In the genomic region with DNA sequence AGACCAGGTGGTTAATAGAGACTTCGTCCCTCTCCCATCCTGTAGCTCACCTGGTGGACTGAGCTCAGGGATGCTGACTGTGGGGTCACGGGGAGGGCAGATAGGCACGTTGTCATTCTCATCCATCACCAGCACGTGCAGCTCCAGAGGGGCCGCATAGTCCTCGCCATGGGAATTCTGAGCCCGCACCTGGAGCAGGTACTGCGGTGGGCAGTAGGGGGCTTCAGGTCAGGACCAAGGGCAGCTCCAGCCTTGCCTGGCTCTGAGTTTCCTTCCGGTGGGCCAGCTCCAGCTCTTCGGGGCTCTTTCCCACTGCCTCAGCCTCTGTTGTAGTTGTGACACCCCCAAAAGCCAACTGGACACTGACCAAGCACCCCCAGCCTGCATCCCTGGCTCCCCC, we compare ENCODE assay signal across 17 cellular contexts. TPM values are rescaled to one million over a fixed set of nuclear protein-coding genes. Genes with fewer than 3 reads are reported as not detected.
DNase-seq lines count a peak whose midpoint lies in the region; ATAC-seq, FAIRE-seq and TF ChIP-seq lines count a peak whose summit lies in the region.
"Had no signal": no experiment of that assay in that cellular context is flagged by ENCODE, and none has a peak within 500 bp of the region (broad histone marks: within the 10 kb centered on the region; RNA-seq: fewer than 3 reads in every experiment).

No MANE protein-coding gene starts in this region.

- H3K36me3 Mint-ChIP-seq in neural progenitor cell: no peaks in the 10 kb centered on the region
- no peaks in the 10 kb centered on the region for H3K36me3 Mint-ChIP-seq in activated naive CD8-positive, alpha-beta T cell treated with anti-CD3 and anti-CD28 coated beads for 36 hours
- H3K36me3 Mint-ChIP-seq: CD8-positive, alpha-beta T cell had no signal

- CTCF ChIA-PET in GM12878 (lab: Yijun Ruan, JAX): interaction anchor here (1.3 kb wide), 1 partner anchor 45 kb away, joined by 4 read pairs; no protein-coding TSS in a partner anchor

- no peaks in the 10 kb centered on the region for H3F3A ChIP-seq in neural progenitor cell (ENCODE audit: low read depth)

- TF ChIP-seq EP300 in GM12878 (IDR thresholded peaks at IDR 0.05; ENCODE audit: borderline replicate concordance in 1 of 2, control insufficient read depth in 1 of 2, low read depth in 2 of 2, low read length in 2 of 2): no peak

- no peak overlapping the region for H2AFZ ChIP-seq in GM12878 (ENCODE audit: control insufficient read depth, low read depth, low read length)
- H2AFZ ChIP-seq in neural progenitor cell (replicated peaks): no peak overlapping the region

- no peaks in the 10 kb centered on the region for H3K4me1 ChIP-seq in GM12878 (ENCODE audit: control insufficient read depth, insufficient read depth, low read length)
- no peaks in the 10 kb centered on the region for H3K4me1 ChIP-seq in neural progenitor cell
- peaks cover 0 to 2% of the 10 kb centered on the region in 2 donors for H3K4me1 ChIP-seq in ascending aorta
- H3K4me1 ChIP-seq: HAP-1 had no signal

- no peak overlapping the region for H3K27ac ChIP-seq in GM12878 (ENCODE audit: control insufficient read depth, insufficient read depth)
- H3K27ac ChIP-seq in neural progenitor cell: no peak overlapping the region
- no peak overlapping the region for H3K27ac ChIP-seq in ascending aorta

- H3K9ac ChIP-seq in GM12878 (ENCODE audit: control insufficient read depth, insufficient read depth, low read length): no peak overlapping the region
- H3K9ac ChIP-seq in neural progenitor cell: no peak overlapping the region

- H3K27me3 Mint-ChIP-seq in neural progenitor cell (ENCODE audit: insufficient read depth, low read depth): peaks cover 18% of the 10 kb centered on the region
- H3K27me3 Mint-ChIP-seq in activated naive CD8-positive, alpha-beta T cell treated with anti-CD3 and anti-CD28 coated beads for 36 hours: no peaks in the 10 kb centered on the region

- peaks cover 21% of the 10 kb centered on the region for H3K4me1 Mint-ChIP-seq in neural progenitor cell
- no peaks in the 10 kb centered on the region for H3K4me1 Mint-ChIP-seq in activated naive CD8-positive, alpha-beta T cell treated with anti-CD3 and anti-CD28 coated beads for 36 hours

- no peak for ATAC-seq in GM12878
- ATAC-seq: CD8-positive, alpha-beta T cell had no signal

- H3K27ac Mint-ChIP-seq in neural progenitor cell: no peak overlapping the region
- H3K27ac Mint-ChIP-seq in activated naive CD8-positive, alpha-beta T cell treated with anti-CD3 and anti-CD28 coated beads for 36 hours: no peak overlapping the region
- H3K27ac Mint-ChIP-seq: CD8-positive, alpha-beta T cell had no signal

- POLR2A ChIA-PET in GM12878 (lab: Charles Lee): no interaction called here

- peak; percentile 89 for DNase-seq in H7
- DNase-seq in GM12878 (ENCODE audit: low read depth, low spot score): no peak
- DNase-seq in neural progenitor cell (ENCODE audit: low spot score): no peak
- DNase-seq in activated naive CD8-positive, alpha-beta T cell treated with anti-CD3 and anti-CD28 coated beads for 36 hours: no peak
- DNase-seq in ascending aorta (ENCODE audit: low spot score in 2 of 2): no peak
- DNase-seq: CD8-positive, alpha-beta T cell; DMS153; IMR-90; NCI-H2029; NCI-H2171 treated with DMSO at 0.1 percent for 48 hours; NCI-H510A; SIG-M5 had no signal

- no peak for TF ChIP-seq POLR2A in GM12878 (IDR thresholded peaks at IDR 0.05; ENCODE audit: low read depth, low read length)

- no peak for TF ChIP-seq RAD21 in GM12878 (IDR thresholded peaks at IDR 0.05; ENCODE audit: insufficient read depth, low read depth, low read length)

- no peaks in the 10 kb centered on the region for H3K9me3 Mint-ChIP-seq in neural progenitor cell
- no peaks in the 10 kb centered on the region for H3K9me3 Mint-ChIP-seq in activated naive CD8-positive, alpha-beta T cell treated with anti-CD3 and anti-CD28 coated beads for 36 hours
- H3K9me3 Mint-ChIP-seq: CD8-positive, alpha-beta T cell had no signal

- peak overlapping the region; percentile 60 for H3K4me3 Mint-ChIP-seq in neural progenitor cell
- no peak overlapping the region for H3K4me3 Mint-ChIP-seq in activated naive CD8-positive, alpha-beta T cell treated with anti-CD3 and anti-CD28 coated beads for 36 hours
- H3K4me3 Mint-ChIP-seq: CD8-positive, alpha-beta T cell had no signal

- H4K20me1 ChIP-seq in GM12878 (ENCODE audit: control insufficient read depth, insufficient read depth) (no peaks in the 10 kb centered on the region), neural progenitor cell (ENCODE audit: low read depth) (no peaks in the 10 kb centered on the region)

- H3K9me3 ChIP-seq in GM12878 (replicated peaks; ENCODE audit: control insufficient read depth, insufficient read depth, low read length) (no peaks in the 10 kb centered on the region), neural progenitor cell (ENCODE audit: low read depth) (no peaks in the 10 kb centered on the region), ascending aorta (no peaks in the 10 kb centered on the region)
- H3K9me3 ChIP-seq: HAP-1 had no signal

- intact Hi-C loops in GM12878 (cut with micrococcal nuclease; ENCODE audit: unreplicated experiment) (no loop called here), ascending aorta (cut with DNase I) (no loop called here)

- H3K27me3 ChIP-seq in H7 (ENCODE audit: control insufficient read depth, insufficient read depth, low read length) (peaks cover 2% of the 10 kb centered on the region), GM12878 (replicated peaks in 1 of 2; ENCODE audit: control insufficient read depth in 2 of 2, insufficient read depth in 2 of 2, low read length in 1 of 2) (no peaks in the 10 kb centered on the region; a peak in 2 of 4 replicates), neural progenitor cell (peaks cover 3% of the 10 kb centered on the region), ascending aorta (no peaks in the 10 kb centered on the region)

- SMC1A ChIA-PET in GM12878 (lab: Charles Lee; ENCODE audit: uncharacterized antibody, unreplicated experiment): no interaction called here

- 37% methylated on average over 10 of the region's 10 CpGs for WGBS in GM12878 (ENCODE audit: insufficient coverage, insufficient replicate concordance, low lambda C conversion rate, missing lambda C conversion rate)

- H3K4me2 ChIP-seq in GM12878 (ENCODE audit: control insufficient read depth, insufficient read depth) (no peak overlapping the region), neural progenitor cell (no peak overlapping the region)

- no peak for TF ChIP-seq CTCF in GM12878 (IDR thresholded peaks at IDR 0.05 in 2 of 3, conservative IDR thresholded peaks at IDR 0.05 in 1 of 3; ENCODE audit: control insufficient read depth in 2 of 3, extremely low read depth in 1 of 3, insufficient read depth in 1 of 3, low read depth in 3 of 3, low read length in 3 of 3)
- no peak for TF ChIP-seq CTCF in neural progenitor cell (IDR thresholded peaks at IDR 0.05)
- TF ChIP-seq CTCF in ascending aorta (IDR thresholded peaks at IDR 0.05): no peak

- in situ Hi-C loops in GM12878 (cut with MboI): no loop called here

- RAD21 ChIA-PET in GM12878 (lab: Charles Lee; ENCODE audit: unreplicated experiment): no interaction called here

- FAIRE-seq in GM12878 (lab: Jason Lieb, UNC): no peak
- FAIRE-seq: GM18507, RCC 7860 had no signal

- H3K36me3 ChIP-seq in H7 (replicated peaks; ENCODE audit: control insufficient read depth, insufficient read depth, low read length) (no peaks in the 10 kb centered on the region), GM12878 (ENCODE audit: control insufficient read depth in 2 of 2, insufficient read depth in 2 of 2, low read length in 1 of 2) (no peaks in the 10 kb centered on the region), neural progenitor cell (no peaks in the 10 kb centered on the region), ascending aorta (no peaks in the 10 kb centered on the region)
- H3K36me3 ChIP-seq: HAP-1 had no signal

- BruUV-seq in GM12878 (replicated peaks; lab: Mats Ljungman, UMichigan): no TSS peak

- H3K79me2 ChIP-seq in GM12878 (ENCODE audit: control insufficient read depth, insufficient read depth, low read length) (no peaks in the 10 kb centered on the region), neural progenitor cell (ENCODE audit: low read depth) (no peaks in the 10 kb centered on the region)

- H3K4me3 ChIP-seq in H7 (ENCODE audit: insufficient read depth, low read depth, low read length) (no peak overlapping the region), GM12878 (no peak overlapping the region), neural progenitor cell (no peak overlapping the region), ascending aorta (no peak overlapping the region)
- H3K4me3 ChIP-seq: HAP-1 had no signal

RNA-seq across cellular contexts. Expression of a gene that starts 5.6 kb away (rescaled TPM):
- total RNA-seq in H7 (2014; rRNA removed; shearing (Covaris generic)): not detected in 2 replicates
- not detected in 2 replicates for total RNA-seq in GM12878 (2013; cell fraction: nucleolus; rRNA removed)
- not detected in 2 replicates for total RNA-seq in GM12878 (2014; rRNA removed)
- not detected in 2 replicates for total RNA-seq in GM12878 (2014; rRNA removed; fragmentation: Illumina TruSeq; extraction: Trizol)
- not detected in 2 replicates for total RNA-seq in GM12878 (2021)
- polyA plus RNA-seq in GM12878 (2011; ENCODE audit: low read depth): not detected
- polyA plus RNA-seq in GM12878 (2011; rRNA removed): 0.05 TPM in 1 of 2 replicates, not detected in the other
- 0.04 and 0.05 TPM in 2 replicates for polyA plus RNA-seq in GM12878 (2011; cell fraction: cytosol; rRNA removed)
- 0.18 and 0.28 TPM in 2 replicates for polyA plus RNA-seq in GM12878 (2011; cell fraction: nucleus; rRNA removed)
- polyA plus RNA-seq in GM12878 (2012): not detected in 2 replicates
- polyA plus RNA-seq in GM12878 (2014; fragmentation: Illumina TruSeq; extraction: Trizol): not detected in 2 replicates
- not detected for polyA plus RNA-seq in GM12878 (2014; fragmentation: Nextera tagmentation; extraction: Ambion mirVana)
- polyA plus RNA-seq in GM12878 (2014; rRNA removed): not detected in 2 replicates
- not detected for polyA plus RNA-seq in GM12878 (2016; fragmentation: Nextera tagmentation; extraction: Ambion mirVana)
- 1.2 TPM in 1 of 2 replicates, not detected in the other for polyA minus RNA-seq in GM12878 (2011; rRNA and poly(A)+ RNA removed)
- not detected in 2 replicates for polyA minus RNA-seq in GM12878 (2011; cell fraction: cytosol; rRNA and poly(A)+ RNA removed)
- not detected in 2 replicates for polyA minus RNA-seq in GM12878 (2011; cell fraction: nucleus; rRNA and poly(A)+ RNA removed)
- total RNA-seq in neural progenitor cell (ENCODE audit: low replicate concordance): not detected in 2 replicates
- not detected for total RNA-seq in activated naive CD8-positive, alpha-beta T cell treated with anti-CD3 and anti-CD28 coated beads for 36 hours
- not detected for total RNA-seq in ascending aorta
- total RNA-seq: CD8-positive, alpha-beta T cell; IMR-90; LHCN-M2 had no signal
- polyA plus RNA-seq: BJ, IMR-90 had no signal

RNA-seq across cellular contexts. Expression of a gene that starts 12.3 kb away (rescaled TPM):
- 0.10 TPM in 1 of 2 replicates, not detected in the other for total RNA-seq in H7 (2014; rRNA removed; shearing (Covaris generic))
- total RNA-seq in GM12878 (2013; cell fraction: nucleolus; rRNA removed): 0.35 TPM in 1 of 2 replicates, not detected in the other
- total RNA-seq in GM12878 (2014; rRNA removed) (6.5 and 8.5 TPM in 2 replicates), GM12878 (2014; rRNA removed; fragmentation: Illumina TruSeq; extraction: Trizol) (1.5 and 1.7 TPM in 2 replicates), GM12878 (2021) (4.0 and 4.6 TPM in 2 replicates), neural progenitor cell (ENCODE audit: low replicate concordance) (0.12 and 0.24 TPM in 2 replicates), ascending aorta (54.2 TPM)
- 0.54 TPM for polyA plus RNA-seq in GM12878 (2011; ENCODE audit: low read depth)
- polyA plus RNA-seq in GM12878 (2011; rRNA removed) (0.75 and 2.6 TPM in 2 replicates), GM12878 (2014; fragmentation: Illumina TruSeq; extraction: Trizol) (0.41 TPM in 1 of 2 replicates, not detected in the other), GM12878 (2014; fragmentation: Nextera tagmentation; extraction: Ambion mirVana) (under 1 TPM; 0.11 to 0.64 TPM), GM12878 (2014; rRNA removed) (5.7 and 8.9 TPM in 2 replicates), GM12878 (2016; fragmentation: Nextera tagmentation; extraction: Ambion mirVana) (1 to 10 TPM; 3.0 to 8.3 TPM)
- 2.5 and 4.2 TPM in 2 replicates for polyA plus RNA-seq in GM12878 (2011; cell fraction: cytosol; rRNA removed)
- 2.8 and 5.9 TPM in 2 replicates for polyA plus RNA-seq in GM12878 (2011; cell fraction: nucleus; rRNA removed)
- polyA plus RNA-seq in GM12878 (2012): 1.6 and 2.1 TPM in 2 replicates
- polyA minus RNA-seq in GM12878 (2011; rRNA and poly(A)+ RNA removed): 0.73 and 2.0 TPM in 2 replicates
- 0.83 and 1.3 TPM in 2 replicates for polyA minus RNA-seq in GM12878 (2011; cell fraction: cytosol; rRNA and poly(A)+ RNA removed)
- polyA minus RNA-seq in GM12878 (2011; cell fraction: nucleus; rRNA and poly(A)+ RNA removed): 0.48 and 0.96 TPM in 2 replicates
- under 1 TPM; 0.20 to 0.33 TPM for total RNA-seq in activated naive CD8-positive, alpha-beta T cell treated with anti-CD3 and anti-CD28 coated beads for 36 hours

RNA-seq across cellular contexts. Expression of a gene that starts 21.1 kb away (rescaled TPM):
- total RNA-seq in H7 (2014; rRNA removed; shearing (Covaris generic)): 91.1 TPM in 2 replicates
- total RNA-seq in GM12878 (2013; cell fraction: nucleolus; rRNA removed): 6.3 and 6.8 TPM in 2 replicates
- total RNA-seq in GM12878 (2014; rRNA removed): 141 and 156 TPM in 2 replicates
- total RNA-seq in GM12878 (2014; rRNA removed; fragmentation: Illumina TruSeq; extraction: Trizol): 69.3 and 77.2 TPM in 2 replicates
- 76.4 and 81.3 TPM in 2 replicates for total RNA-seq in GM12878 (2021)
- polyA plus RNA-seq in GM12878 (2011; ENCODE audit: low read depth): 70.0 TPM
- polyA plus RNA-seq in GM12878 (2011; rRNA removed): 108 and 182 TPM in 2 replicates
- 291 and 399 TPM in 2 replicates for polyA plus RNA-seq in GM12878 (2011; cell fraction: cytosol; rRNA removed)
- 147 and 186 TPM in 2 replicates for polyA plus RNA-seq in GM12878 (2011; cell fraction: nucleus; rRNA removed)
- 125 and 149 TPM in 2 replicates for polyA plus RNA-seq in GM12878 (2012)
- 41.2 and 86.9 TPM in 2 replicates for polyA plus RNA-seq in GM12878 (2014; fragmentation: Illumina TruSeq; extraction: Trizol)
- 100 to 1,000 TPM; 101 to 120 TPM for polyA plus RNA-seq in GM12878 (2014; fragmentation: Nextera tagmentation; extraction: Ambion mirVana)
- 198 and 225 TPM in 2 replicates for polyA plus RNA-seq in GM12878 (2014; rRNA removed)
- polyA plus RNA-seq in GM12878 (2016; fragmentation: Nextera tagmentation; extraction: Ambion mirVana): 100 to 1,000 TPM; 226 to 241 TPM
- 145 and 173 TPM in 2 replicates for polyA minus RNA-seq in GM12878 (2011; rRNA and poly(A)+ RNA removed)
- 39.5 and 46.1 TPM in 2 replicates for polyA minus RNA-seq in GM12878 (2011; cell fraction: cytosol; rRNA and poly(A)+ RNA removed)
- 18.0 and 23.7 TPM in 2 replicates for polyA minus RNA-seq in GM12878 (2011; cell fraction: nucleus; rRNA and poly(A)+ RNA removed)
- 55.5 and 76.0 TPM in 2 replicates for total RNA-seq in neural progenitor cell (ENCODE audit: low replicate concordance)
- total RNA-seq in activated naive CD8-positive, alpha-beta T cell treated with anti-CD3 and anti-CD28 coated beads for 36 hours: 100 to 1,000 TPM; 152 to 153 TPM
- total RNA-seq in ascending aorta: 255 TPM

RNA-seq across cellular contexts. Expression of a gene that starts 22.2 kb away (rescaled TPM):
- total RNA-seq in H7 (2014; rRNA removed; shearing (Covaris generic)): 8.3 and 13.0 TPM in 2 replicates
- total RNA-seq in GM12878 (2013; cell fraction: nucleolus; rRNA removed): 49.9 and 51.4 TPM in 2 replicates
- total RNA-seq in GM12878 (2014; rRNA removed) (31.1 and 33.7 TPM in 2 replicates), GM12878 (2014; rRNA removed; fragmentation: Illumina TruSeq; extraction: Trizol) (15.1 and 17.0 TPM in 2 replicates), GM12878 (2021) (26.9 and 33.2 TPM in 2 replicates), neural progenitor cell (ENCODE audit: low replicate concordance) (11.1 and 20.9 TPM in 2 replicates), ascending aorta (40.0 TPM)
- 9.2 TPM for polyA plus RNA-seq in GM12878 (2011; ENCODE audit: low read depth)
- polyA plus RNA-seq in GM12878 (2011; rRNA removed) (9.8 and 14.1 TPM in 2 replicates), GM12878 (2014; fragmentation: Illumina TruSeq; extraction: Trizol) (16.6 and 19.6 TPM in 2 replicates), GM12878 (2014; fragmentation: Nextera tagmentation; extraction: Ambion mirVana) (1 to 10 TPM; 1.6 to 2.4 TPM), GM12878 (2014; rRNA removed) (24.0 and 28.8 TPM in 2 replicates), GM12878 (2016; fragmentation: Nextera tagmentation; extraction: Ambion mirVana) (10 to 100 TPM; 22.5 to 25.1 TPM)
- 16.1 and 24.3 TPM in 2 replicates for polyA plus RNA-seq in GM12878 (2011; cell fraction: cytosol; rRNA removed)
- 19.5 and 23.8 TPM in 2 replicates for polyA plus RNA-seq in GM12878 (2011; cell fraction: nucleus; rRNA removed)
- polyA plus RNA-seq in GM12878 (2012): 15.2 and 16.7 TPM in 2 replicates
- polyA minus RNA-seq in GM12878 (2011; rRNA and poly(A)+ RNA removed): 15.9 and 34.4 TPM in 2 replicates
- polyA minus RNA-seq in GM12878 (2011; cell fraction: cytosol; rRNA and poly(A)+ RNA removed): 4.7 and 13.8 TPM in 2 replicates
- 23.1 and 35.8 TPM in 2 replicates for polyA minus RNA-seq in GM12878 (2011; cell fraction: nucleus; rRNA and poly(A)+ RNA removed)
- 10 to 100 TPM; 23.3 to 24.9 TPM for total RNA-seq in activated naive CD8-positive, alpha-beta T cell treated with anti-CD3 and anti-CD28 coated beads for 36 hours

RNA-seq across cellular contexts. Expression of a gene that starts 32.8 kb away (rescaled TPM):
- 10.5 and 23.7 TPM in 2 replicates for total RNA-seq in H7 (2014; rRNA removed; shearing (Covaris generic))
- total RNA-seq in GM12878 (2013; cell fraction: nucleolus; rRNA removed): 25.6 and 31.0 TPM in 2 replicates
- total RNA-seq in GM12878 (2014; rRNA removed): 6.3 and 6.4 TPM in 2 replicates
- 6.1 and 6.4 TPM in 2 replicates for total RNA-seq in GM12878 (2014; rRNA removed; fragmentation: Illumina TruSeq; extraction: Trizol)
- 16.4 and 19.5 TPM in 2 replicates for total RNA-seq in GM12878 (2021)
- polyA plus RNA-seq in GM12878 (2011; ENCODE audit: low read depth): 2.4 TPM
- polyA plus RNA-seq in GM12878 (2011; rRNA removed): 31.1 and 33.0 TPM in 2 replicates
- polyA plus RNA-seq in GM12878 (2011; cell fraction: cytosol; rRNA removed): 21.9 and 22.4 TPM in 2 replicates
- polyA plus RNA-seq in GM12878 (2011; cell fraction: nucleus; rRNA removed): 14.3 and 17.5 TPM in 2 replicates
- polyA plus RNA-seq in GM12878 (2012): 3.7 and 6.4 TPM in 2 replicates
- 11.4 and 19.3 TPM in 2 replicates for polyA plus RNA-seq in GM12878 (2014; fragmentation: Illumina TruSeq; extraction: Trizol)
- polyA plus RNA-seq in GM12878 (2014; fragmentation: Nextera tagmentation; extraction: Ambion mirVana): 1 to 10 TPM; 3.0 to 4.5 TPM
- 8.0 and 12.5 TPM in 2 replicates for polyA plus RNA-seq in GM12878 (2014; rRNA removed)
- 1 to 10 TPM; 1.9 to 4.5 TPM for polyA plus RNA-seq in GM12878 (2016; fragmentation: Nextera tagmentation; extraction: Ambion mirVana)
- polyA minus RNA-seq in GM12878 (2011; rRNA and poly(A)+ RNA removed): 61.7 and 73.4 TPM in 2 replicates
- polyA minus RNA-seq in GM12878 (2011; cell fraction: cytosol; rRNA and poly(A)+ RNA removed): 9.2 and 15.0 TPM in 2 replicates
- 8.7 and 23.7 TPM in 2 replicates for polyA minus RNA-seq in GM12878 (2011; cell fraction: nucleus; rRNA and poly(A)+ RNA removed)
- total RNA-seq in neural progenitor cell (ENCODE audit: low replicate concordance): 6.6 and 12.6 TPM in 2 replicates
- total RNA-seq in activated naive CD8-positive, alpha-beta T cell treated with anti-CD3 and anti-CD28 coated beads for 36 hours: 10 to 100 TPM; 25.5 to 25.9 TPM
- total RNA-seq in ascending aorta: 2.8 TPM
